Comparison of ENCODE assay signal across 8 cellular contexts in genomic region chr5:65481171-65481575, GRCh38. TPM values are rescaled to one million over a fixed set of nuclear protein-coding genes. Genes with fewer than 3 reads are reported as not detected.
A peak's percentile ranks its signal among the peaks of the same experiment; 100 is the strongest.
DNase-seq lines count a peak whose midpoint lies in the region; ATAC-seq and TF ChIP-seq lines count a peak whose summit lies in the region.

No MANE protein-coding gene starts in this region.

- peak; percentile 29 for DNase-seq in superior temporal gyrus (ENCODE audit: extremely low spot score)
- DNase-seq in GOT3 (lab: John Stamatoyannopoulos, UW) = no peak
- no peak for DNase-seq in cerebellum (ENCODE audit: low spot score)
- no peak for DNase-seq in activated effector memory CD4-positive, alpha-beta T cell treated with Interleukin-2 at 50 U/mL for 16 hours

- H3K36me3 ChIP-seq in ES-I3 (ENCODE audit: insufficient read depth, low read length) = no peaks in the 10 kb centered on the region

- H3K4me1 ChIP-seq in ES-I3 (ENCODE audit: insufficient read depth, low read length) = peaks cover 11% of the 10 kb centered on the region; the same call in 1 of the 2 replicates

- peak overlapping the region; percentile 70; the same call in 1 of the 2 replicates for H3K9ac ChIP-seq in ES-I3 (ENCODE audit: low read depth, low read length)

- H3K4me3 ChIP-seq in WI38 (ENCODE audit: low read depth, low read length) (peak overlapping the region; percentile 84), iPS-18c (ENCODE audit: insufficient read depth, low read depth, low read length) (peak overlapping the region; percentile 35; the same call in 1 of the 2 replicates)

- TF ChIP-seq CTCF in WI38 (IDR thresholded peaks at IDR 0.05; ENCODE audit: low read depth, low read length) = no peak

- ATAC-seq in HG02623 (IDR thresholded peaks at IDR 0.05; ENCODE audit: unreplicated experiment) = peak; percentile 8

- no peaks in the 10 kb centered on the region for H3K9me3 ChIP-seq in ES-I3 (ENCODE audit: control insufficient read depth, insufficient read depth, low read length)
- H3K9me3 ChIP-seq in iPS-18c (ENCODE audit: control insufficient read depth, insufficient read depth, low read length) = no peaks in the 10 kb centered on the region

RNA-seq across cellular contexts. Expression of gene ADAMTS6, which starts 0.5 kb away (rescaled TPM):
- 62.3 TPM for total RNA-seq in cerebellum
